Comparison of ENCODE assay signal across 17 cellular contexts in the genomic region with DNA sequence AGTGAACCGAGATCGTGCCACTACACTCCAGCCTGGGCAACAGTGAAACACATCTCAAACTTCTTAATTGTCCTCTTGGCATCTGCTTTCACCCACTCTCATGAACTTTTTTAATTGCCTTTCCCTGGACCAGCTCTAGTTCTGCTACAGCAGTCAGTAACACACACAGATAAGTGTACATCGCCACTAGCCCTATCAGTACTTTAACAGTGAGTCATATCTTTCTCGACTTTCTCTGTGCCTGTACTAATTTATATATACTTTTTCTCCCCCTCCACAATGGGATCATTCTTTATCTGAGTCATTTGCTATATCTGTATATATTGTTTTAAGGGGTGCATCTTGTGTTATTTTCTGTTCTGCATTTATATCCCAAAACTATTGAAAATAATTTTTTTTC. TPM values are rescaled to one million over a fixed set of nuclear protein-coding genes. Genes with fewer than 3 reads are reported as not detected.
DNase-seq lines count a peak whose midpoint lies in the region; ATAC-seq and TF ChIP-seq lines count a peak whose summit lies in the region.
"Had no signal": no experiment of that assay in that cellular context is flagged by ENCODE, and none has a peak within 500 bp of the region (broad histone marks: within the 10 kb centered on the region; RNA-seq: fewer than 3 reads in every experiment).

No MANE protein-coding gene starts in this region.

- H3K4me3 Mint-ChIP-seq in endodermal cell = no peak overlapping the region
- H3K4me3 Mint-ChIP-seq: activated B cell treated with CpG ODN at 0.5 μM for 24 hours had no signal

- peak overlapping the region; percentile 12 for H3K27ac Mint-ChIP-seq in endodermal cell
- H3K27ac Mint-ChIP-seq: activated B cell treated with CpG ODN at 0.5 μM for 24 hours had no signal

- peaks cover 26% of the 10 kb centered on the region for H3K36me3 Mint-ChIP-seq in endodermal cell (ENCODE audit: low read depth)

- peak overlapping the region; percentile 38 for H3K4me3 ChIP-seq in endodermal cell (ENCODE audit: low read length)
- H3K4me3 ChIP-seq in tibial nerve = no peak overlapping the region
- H3K4me3 ChIP-seq: breast epithelium, lower lobe of right lung had no signal

- H3K27me3 Mint-ChIP-seq in endodermal cell (ENCODE audit: insufficient read depth) = no peaks in the 10 kb centered on the region
- H3K27me3 Mint-ChIP-seq: activated B cell treated with CpG ODN at 0.5 μM for 24 hours; naive thymus-derived CD4-positive, alpha-beta T cell had no signal

- peaks cover 27% of the 10 kb centered on the region for H3K4me1 Mint-ChIP-seq in endodermal cell

- intact Hi-C loops in left colon (cut with DNase I, micrococcal nuclease) = loop anchor here in 1 of 2 donors (10.0 kb wide), 1 partner anchor 49 kb away; no protein-coding TSS in a partner anchor

- H3K9me3 ChIP-seq in endodermal cell (ENCODE audit: control insufficient read depth, low read length) (no peaks in the 10 kb centered on the region), tibial nerve (no peaks in the 10 kb centered on the region)
- H3K9me3 ChIP-seq: breast epithelium, lower lobe of right lung had no signal

- DNase-seq in EH (ENCODE audit: low read depth) = peak; percentile 29
- DNase-seq in OCI-M1 (lab: John Stamatoyannopoulos, UW) = peak; percentile 100
- no peak for DNase-seq in endodermal cell
- no peak for DNase-seq in omental fat pad (ENCODE audit: low spot score)
- DNase-seq in tibial nerve (ENCODE audit: low spot score in 2 of 2) = no peak
- no peak for DNase-seq in NCI-H510A treated with DMSO at 0.1 percent for 48 hours (lab: John Stamatoyannopoulos, UW)
- no peak for DNase-seq in left colon
- DNase-seq in anterior cingulate cortex (lab: John Stamatoyannopoulos, UW) = no peak
- DNase-seq: activated B cell treated with CpG ODN at 0.5 μM for 24 hours; activated naive CD4-positive, alpha-beta T cell treated with Interleukin-2 at 50 U/mL for 16 hours; DMS53; GOT3; lower lobe of right lung; naive thymus-derived CD4-positive, alpha-beta T cell; NCI-H2081; NCI-H774 had no signal

- ATAC-seq in omental fat pad (ENCODE audit: low FRiP score) (peak; percentile 47), left colon (no peak)
- ATAC-seq: lower lobe of right lung; naive thymus-derived CD4-positive, alpha-beta T cell had no signal

- H3K9me3 Mint-ChIP-seq in endodermal cell = no peaks in the 10 kb centered on the region
- H3K9me3 Mint-ChIP-seq: activated B cell treated with CpG ODN at 0.5 μM for 24 hours; naive thymus-derived CD4-positive, alpha-beta T cell had no signal

- 94 to 100% methylated on average over 3 to 4 of the region's 4 CpGs for WGBS in endodermal cell (ENCODE audit: insufficient coverage in 1 of 2, insufficient read length in 1 of 2), 2 experiments
- 86 to 87% methylated on average over 4 of the region's 4 CpGs for WGBS in tibial nerve, 2 donors

- TF ChIP-seq EP300 in tibial nerve (IDR thresholded peaks at IDR 0.05) = no peak

- H3K27ac ChIP-seq in endodermal cell (ENCODE audit: low read depth, low read length) (no peak overlapping the region), tibial nerve (peak overlapping the region in 1 of 4 donors; percentile 51)
- H3K27ac ChIP-seq: breast epithelium had no signal

- no peaks in the 10 kb centered on the region for H3K27me3 ChIP-seq in endodermal cell (ENCODE audit: control insufficient read depth, insufficient read depth, low read length, poor library complexity, severe bottlenecking)
- no peaks in the 10 kb centered on the region for H3K27me3 ChIP-seq in tibial nerve
- H3K27me3 ChIP-seq: breast epithelium had no signal

- H3K9ac ChIP-seq in endodermal cell (ENCODE audit: extremely low read depth, low read length, poor library complexity, severe bottlenecking) = no peak overlapping the region

- TF ChIP-seq CTCF in endodermal cell (conservative IDR thresholded peaks at IDR 0.05) (no peak), omental fat pad (IDR thresholded peaks at IDR 0.05) (no peak), tibial nerve (IDR thresholded peaks at IDR 0.05) (no peak)

- H3K4me1 ChIP-seq in endodermal cell (ENCODE audit: control insufficient read depth, insufficient read depth, low read length) (peaks cover 7% of the 10 kb centered on the region), tibial nerve (peaks cover 0 to 65% (median 6%) of the 10 kb centered on the region in 4 donors)
- H3K4me1 ChIP-seq: breast epithelium had no signal

- TF ChIP-seq POLR2A in tibial nerve (IDR thresholded peaks at IDR 0.05) = no peak

- H3K36me3 ChIP-seq in endodermal cell (ENCODE audit: control insufficient read depth, insufficient read depth, low read length) = peaks cover 26% of the 10 kb centered on the region
- peaks cover 0 to 38% (median 0%) of the 10 kb centered on the region in 3 donors for H3K36me3 ChIP-seq in tibial nerve

RNA-seq across cellular contexts. Expression of gene CDC37L1, which starts 6.7 kb away (rescaled TPM):
- total RNA-seq in endodermal cell (10 to 100 TPM; 18.4 to 22.2 TPM), omental fat pad (10 to 100 TPM; 26.3 to 46.1 (median 31.2) TPM), tibial nerve (10 to 100 TPM; 28.5 to 48.9 (median 38.0) TPM), left colon (10 to 100 TPM; 11.9 to 14.7 TPM)
- 10.1 TPM for polyA plus RNA-seq in endodermal cell (2013, experiment 1 of 2)
- polyA plus RNA-seq in endodermal cell (2013, experiment 2 of 2) = 10.5 TPM

RNA-seq across cellular contexts. Expression of gene SPATA6L, which starts 19.8 kb away (rescaled TPM):
- total RNA-seq in endodermal cell = 1 to 10 TPM; 1.2 to 2.0 TPM
- 0.89 TPM for polyA plus RNA-seq in endodermal cell (2013, experiment 1 of 2)
- 0.95 TPM for polyA plus RNA-seq in endodermal cell (2013, experiment 2 of 2)
- 1 to 10 TPM; 1.3 to 5.5 (median 2.6) TPM for total RNA-seq in omental fat pad
- total RNA-seq in tibial nerve = 1 to 10 TPM; 1.3 to 5.4 (median 3.8) TPM
- total RNA-seq in left colon = 1 to 10 TPM; 3.2 to 6.3 TPM

RNA-seq across cellular contexts. Expression of gene PLPP6, which starts 24.0 kb away (rescaled TPM):
- total RNA-seq in endodermal cell = 10 to 100 TPM; 13.1 to 19.6 TPM
- 13.0 TPM for polyA plus RNA-seq in endodermal cell (2013, experiment 1 of 2)
- polyA plus RNA-seq in endodermal cell (2013, experiment 2 of 2) = 10.3 TPM
- total RNA-seq in omental fat pad = 1 to 10 TPM; 3.4 to 6.0 (median 5.3) TPM
- 1 to 10 TPM; 4.2 to 8.0 (median 5.6) TPM for total RNA-seq in tibial nerve
- 10 to 100 TPM; 15.9 to 22.3 TPM for total RNA-seq in left colon

RNA-seq across cellular contexts. Expression of gene AK3, which starts 54.9 kb away (rescaled TPM):
- total RNA-seq in endodermal cell = 10 to 100 TPM; 51.5 to 59.8 TPM
- polyA plus RNA-seq in endodermal cell (2013, experiment 1 of 2) = 65.6 TPM
- 59.0 TPM for polyA plus RNA-seq in endodermal cell (2013, experiment 2 of 2)
- total RNA-seq in omental fat pad = 10 to 100 TPM; 77.6 to 99.4 (median 88.6) TPM
- total RNA-seq in tibial nerve = 10 to 100 TPM; 70.2 to 97.5 (median 93.4) TPM
- total RNA-seq in left colon = 10 to 100 TPM; 89.1 to 95.7 TPM

Comparison
In these comparisons a context has a peak if more than half of its experiments do, and no peak if none do; other contexts are left out.
1. DNase-seq: peak in EH (single experiment) and OCI-M1 (single experiment); none in endodermal cell (single experiment), omental fat pad (single experiment), tibial nerve (0 of 2), NCI-H510A treated with DMSO at 0.1 percent for 48 hours (single experiment), left colon (0 of 2) and anterior cingulate cortex (0 of 58).